Comparison of ENCODE assay signal across 1 cellular context in genomic region chr1:205484985-205485967, GRCh38.
TF ChIP-seq lines count a peak whose summit lies in the region.

No MANE protein-coding gene starts in this region.

TF ChIP-seq in HepG2, 621 proteins besides CTCF, POLR2A, EP300 and RAD21 (continued from another document and continues in another):
- TF ChIP-seq ZNF318 (CRISPR knock-in tag; IDR thresholded peaks at IDR 0.05) (peak; percentile 84; the same call in 1 of the 2 replicates), KDM1A (CRISPR knock-in tag; IDR thresholded peaks at IDR 0.05) (no peak), THRA (CRISPR knock-in tag; IDR thresholded peaks at IDR 0.05; ENCODE audit: borderline replicate concordance) (peak; percentile 67; the same call in 1 of the 2 replicates), GMEB1 (CRISPR knock-in tag; IDR thresholded peaks at IDR 0.05; ENCODE audit: borderline replicate concordance) (peak; percentile 47; the same call in 1 of the 2 replicates), RXRB (CRISPR knock-in tag; IDR thresholded peaks at IDR 0.05; ENCODE audit: borderline replicate concordance) (peak; percentile 87), XRCC5 (optimal IDR thresholded peaks at IDR 0.05; ENCODE audit: low read length) (peak; percentile 77), ZNF501 (CRISPR knock-in tag; IDR thresholded peaks at IDR 0.05) (peak; percentile 89), SRY (CRISPR knock-in tag; IDR thresholded peaks at IDR 0.05) (0 out of 2 replicates have a peak, but pooled peaks have one; percentile 34), HMG20B (CRISPR knock-in tag; conservative IDR thresholded peaks at IDR 0.05) (no peak), MAFF (IDR thresholded peaks at IDR 0.05; ENCODE audit: low read depth, low read length) (no peak), ETV5 (CRISPR knock-in tag; IDR thresholded peaks at IDR 0.05; ENCODE audit: borderline replicate concordance) (peak; percentile 64; the same call in 1 of the 2 replicates), FOSL2 (CRISPR knock-in tag; IDR thresholded peaks at IDR 0.05) (peak; percentile 59; the same call in 1 of the 2 replicates), RNF2 (conservative IDR thresholded peaks at IDR 0.05; ENCODE audit: low read depth) (0 out of 2 replicates have a peak, but pooled peaks have one; percentile 30), TARDBP (CRISPR knock-in tag; IDR thresholded peaks at IDR 0.05) (peak; percentile 63; the same call in 1 of the 2 replicates), ARNT2 (CRISPR knock-in tag; IDR thresholded peaks at IDR 0.05; ENCODE audit: low read depth) (0 out of 2 replicates have a peak, but pooled peaks have one; percentile 59), ZNF362 (CRISPR knock-in tag; IDR thresholded peaks at IDR 0.05; ENCODE audit: borderline replicate concordance) (peak; percentile 60; the same call in 1 of the 2 replicates), SIX1 (CRISPR knock-in tag; IDR thresholded peaks at IDR 0.05; ENCODE audit: borderline replicate concordance) (peak; percentile 75; the same call in 1 of the 2 replicates), HNF1B (CRISPR knock-in tag; IDR thresholded peaks at IDR 0.05) (peak; percentile 83), FOXC1 (CRISPR knock-in tag; IDR thresholded peaks at IDR 0.05; ENCODE audit: borderline replicate concordance) (peak; percentile 63; the same call in 1 of the 2 replicates), HNF4G (IDR thresholded peaks at IDR 0.05; ENCODE audit: borderline replicate concordance, low read depth, low read length) (peak; percentile 74), HNF4G (CRISPR knock-in tag; IDR thresholded peaks at IDR 0.05; ENCODE audit: borderline replicate concordance, low read depth) (peak; percentile 83; the same call in 1 of the 2 replicates), SALL1 (CRISPR knock-in tag; IDR thresholded peaks at IDR 0.05) (peak; percentile 91), PRDM10 (CRISPR knock-in tag; IDR thresholded peaks at IDR 0.05; ENCODE audit: low read depth) (peak; percentile 67; the same call in 1 of the 2 replicates), ZMYM4 (CRISPR knock-in tag; IDR thresholded peaks at IDR 0.05) (peak; percentile 73), MEIS1 (CRISPR knock-in tag; IDR thresholded peaks at IDR 0.05; ENCODE audit: borderline replicate concordance) (peak; percentile 31; the same call in 1 of the 2 replicates), SSRP1 (CRISPR knock-in tag; IDR thresholded peaks at IDR 0.05) (peak; percentile 86; the same call in 1 of the 2 replicates), ZNF746 (CRISPR knock-in tag; IDR thresholded peaks at IDR 0.05) (peak; percentile 96), POGK (CRISPR knock-in tag; conservative IDR thresholded peaks at IDR 0.05) (peak; percentile 94), ATF3 (CRISPR knock-in tag; IDR thresholded peaks at IDR 0.05) (no peak), MAX (IDR thresholded peaks at IDR 0.05) (peak; percentile 54; the same call in 1 of the 2 replicates), SOX5 (CRISPR knock-in tag; IDR thresholded peaks at IDR 0.05; ENCODE audit: borderline replicate concordance) (peak; percentile 71; the same call in 1 of the 2 replicates), ZNF556 (CRISPR knock-in tag; IDR thresholded peaks at IDR 0.05; ENCODE audit: borderline replicate concordance) (peak; percentile 58; the same call in 1 of the 2 replicates), ZNF431 (CRISPR knock-in tag; IDR thresholded peaks at IDR 0.05; ENCODE audit: borderline replicate concordance, low read depth) (peak; percentile 66; the same call in 1 of the 2 replicates), CREM (IDR thresholded peaks at IDR 0.05) (no peak), CREM (CRISPR knock-in tag; IDR thresholded peaks at IDR 0.05) (no peak), SUZ12 (IDR thresholded peaks at IDR 0.05; ENCODE audit: low read depth, low read length) (no peak), MIER2 (CRISPR knock-in tag; IDR thresholded peaks at IDR 0.05) (peak; percentile 90), NCOA2 (CRISPR knock-in tag; IDR thresholded peaks at IDR 0.05) (peak; percentile 42; the same call in 1 of the 2 replicates), ZMYM3 (CRISPR knock-in tag; IDR thresholded peaks at IDR 0.05) (peak; percentile 78), MEIS2 (CRISPR knock-in tag; IDR thresholded peaks at IDR 0.05) (0 out of 2 replicates have a peak, but pooled peaks have one; percentile 44)
